Comparison of ENCODE assay signal across 2 cellular contexts in the genomic region with DNA sequence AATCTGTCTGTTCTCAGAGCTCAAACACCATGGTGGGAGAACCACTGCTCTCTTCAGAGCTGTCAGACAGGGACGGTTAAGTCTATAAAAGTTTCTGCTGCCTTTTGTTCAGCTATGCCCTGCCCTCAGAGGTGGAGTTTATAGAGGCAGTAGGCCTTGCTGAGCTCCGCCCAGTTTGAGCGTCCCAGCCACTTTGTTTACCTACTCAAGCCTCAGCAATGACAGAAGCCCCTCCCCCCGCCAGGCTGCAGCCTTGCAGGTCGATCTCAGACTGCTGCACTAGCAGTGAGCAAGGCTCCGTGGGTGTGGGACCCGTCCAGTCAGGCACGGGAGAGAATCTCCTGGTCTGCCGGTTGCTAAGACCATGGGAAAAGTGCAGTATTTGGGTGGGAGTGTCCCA. TPM values are rescaled to one million over a fixed set of nuclear protein-coding genes. Genes with fewer than 3 reads are reported as not detected.
"Had no signal": no experiment of that assay in that cellular context is flagged by ENCODE, and none has a peak within 500 bp of the region (broad histone marks: within the 10 kb centered on the region; RNA-seq: fewer than 3 reads in every experiment).

No MANE protein-coding gene starts in this region.

RNA-seq across cellular contexts. Expression of a gene that starts 32.0 kb away (rescaled TPM):
- total RNA-seq: mononuclear cell, natural killer cell had no signal
